ENCODE assay signal across 1 cellular context in the genomic region with DNA sequence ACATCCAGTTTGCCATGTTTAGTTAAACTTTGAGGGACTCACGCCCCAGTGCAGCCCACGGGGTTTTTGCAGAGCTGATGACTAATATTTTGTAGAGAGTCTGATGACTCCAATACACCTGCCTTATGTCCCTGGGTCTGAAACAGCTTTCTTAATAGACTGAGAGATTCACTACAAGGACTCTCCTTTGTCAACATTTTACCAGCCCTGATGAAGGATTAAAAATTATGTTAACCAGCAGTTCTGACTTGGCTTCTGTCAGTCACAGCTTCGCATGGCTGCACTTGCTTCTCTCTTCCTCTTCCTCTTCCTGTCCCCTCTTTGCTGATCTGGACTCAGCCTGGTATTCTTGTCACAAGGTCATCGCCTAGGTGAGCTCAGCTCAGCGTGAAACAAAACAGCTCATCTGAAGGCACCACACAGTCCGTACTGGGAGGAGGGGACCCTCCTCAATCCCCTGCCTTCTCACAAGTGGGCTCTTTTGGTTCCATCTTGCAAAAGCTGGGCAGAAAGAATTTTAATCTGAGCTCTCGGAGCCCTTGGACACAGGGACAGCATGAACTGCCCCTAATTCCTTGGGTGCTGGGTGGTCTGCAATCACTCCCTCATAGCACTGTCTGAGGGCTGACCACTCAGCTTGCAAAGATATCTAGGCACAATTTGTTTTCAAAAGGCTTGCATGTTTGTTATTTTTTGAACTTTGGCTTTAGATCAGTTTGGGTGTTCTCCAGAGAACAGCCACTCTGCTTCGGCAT.
TF ChIP-seq lines count a peak whose summit lies in the region.

No MANE protein-coding gene starts in this region.

TF ChIP-seq in WTC11, 78 proteins besides CTCF, POLR2A, EP300 and RAD21 (continued from another document):
- TF ChIP-seq E2F4 (CRISPR knock-in tag; IDR thresholded peaks at IDR 0.05; ENCODE audit: borderline replicate concordance, low read depth) (no peak), NFE2L1 (CRISPR knock-in tag; IDR thresholded peaks at IDR 0.05) (no peak), PRDM15 (CRISPR knock-in tag; IDR thresholded peaks at IDR 0.05) (no peak), ZNF281 (CRISPR knock-in tag; IDR thresholded peaks at IDR 0.05) (no peak), HMGXB4 (CRISPR knock-in tag; IDR thresholded peaks at IDR 0.05) (no peak)
- TF ChIP-seq, protein P1, sequence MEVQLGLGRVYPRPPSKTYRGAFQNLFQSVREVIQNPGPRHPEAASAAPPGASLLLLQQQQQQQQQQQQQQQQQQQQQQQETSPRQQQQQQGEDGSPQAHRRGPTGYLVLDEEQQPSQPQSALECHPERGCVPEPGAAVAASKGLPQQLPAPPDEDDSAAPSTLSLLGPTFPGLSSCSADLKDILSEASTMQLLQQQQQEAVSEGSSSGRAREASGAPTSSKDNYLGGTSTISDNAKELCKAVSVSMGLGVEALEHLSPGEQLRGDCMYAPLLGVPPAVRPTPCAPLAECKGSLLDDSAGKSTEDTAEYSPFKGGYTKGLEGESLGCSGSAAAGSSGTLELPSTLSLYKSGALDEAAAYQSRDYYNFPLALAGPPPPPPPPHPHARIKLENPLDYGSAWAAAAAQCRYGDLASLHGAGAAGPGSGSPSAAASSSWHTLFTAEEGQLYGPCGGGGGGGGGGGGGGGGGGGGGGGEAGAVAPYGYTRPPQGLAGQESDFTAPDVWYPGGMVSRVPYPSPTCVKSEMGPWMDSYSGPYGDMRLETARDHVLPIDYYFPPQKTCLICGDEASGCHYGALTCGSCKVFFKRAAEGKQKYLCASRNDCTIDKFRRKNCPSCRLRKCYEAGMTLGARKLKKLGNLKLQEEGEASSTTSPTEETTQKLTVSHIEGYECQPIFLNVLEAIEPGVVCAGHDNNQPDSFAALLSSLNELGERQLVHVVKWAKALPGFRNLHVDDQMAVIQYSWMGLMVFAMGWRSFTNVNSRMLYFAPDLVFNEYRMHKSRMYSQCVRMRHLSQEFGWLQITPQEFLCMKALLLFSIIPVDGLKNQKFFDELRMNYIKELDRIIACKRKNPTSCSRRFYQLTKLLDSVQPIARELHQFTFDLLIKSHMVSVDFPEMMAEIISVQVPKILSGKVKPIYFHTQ (CRISPR knock-in tag; IDR thresholded peaks at IDR 0.05), result no peak
TF ChIP-seq in WTC11: peak in this region for 0.
